16 cellular contexts compared by ENCODE assay signal in genomic region chr6:39209908-39210307, GRCh38. TPM values are rescaled to one million over a fixed set of nuclear protein-coding genes. Genes with fewer than 3 reads are reported as not detected.
DNase-seq lines count a peak whose midpoint lies in the region; ATAC-seq and TF ChIP-seq lines count a peak whose summit lies in the region.
"Had no signal": no experiment of that assay in that cellular context is flagged by ENCODE, and none has a peak within 500 bp of the region (broad histone marks: within the 10 kb centered on the region; RNA-seq: fewer than 3 reads in every experiment).

No MANE protein-coding gene starts in this region.

- TF ChIP-seq CTCF in Peyer's patch (IDR thresholded peaks at IDR 0.05) (no peak), hepatocyte (IDR thresholded peaks at IDR 0.05; ENCODE audit: poor library complexity) (no peak)
- TF ChIP-seq CTCF in CD4-positive, alpha-beta T cell (IDR thresholded peaks at IDR 0.05), result no peak

- H3K27me3 ChIP-seq in Peyer's patch (no peaks in the 10 kb centered on the region), hepatocyte (no peaks in the 10 kb centered on the region)
- H3K27me3 ChIP-seq in CD4-positive, alpha-beta T cell (ENCODE audit: control insufficient read depth, insufficient read depth, low read length), result no peaks in the 10 kb centered on the region
- H3K27me3 ChIP-seq: adrenal gland had no signal

- no peaks in the 10 kb centered on the region for H3K9me3 Mint-ChIP-seq in T-helper 2 cell treated with Interferon-gamma antibody and Interleukin-4, amounts not matched to agents 5 μg/mL and 100 μg/mL, for 36 hours
- H3K9me3 Mint-ChIP-seq in stimulated activated naive CD8-positive, alpha-beta T cell treated with anti-CD3 and anti-CD28 coated beads, Interleukin-15, amount 100 ng/mL, for 72 hours, result no peaks in the 10 kb centered on the region
- no peaks in the 10 kb centered on the region for H3K9me3 Mint-ChIP-seq in CD4-positive, alpha-beta T cell
- H3K9me3 Mint-ChIP-seq: CD8-positive, alpha-beta T cell had no signal

- peak overlapping the region; percentile 6 for H3K27ac Mint-ChIP-seq in T-helper 2 cell treated with Interferon-gamma antibody and Interleukin-4, amounts not matched to agents 5 μg/mL and 100 μg/mL, for 36 hours
- peak overlapping the region; percentile 34 to 58 for H3K27ac Mint-ChIP-seq in stimulated activated naive CD8-positive, alpha-beta T cell treated with anti-CD3 and anti-CD28 coated beads, Interleukin-15, amount 100 ng/mL, for 72 hours
- no peak overlapping the region for H3K27ac Mint-ChIP-seq in CD4-positive, alpha-beta T cell
- H3K27ac Mint-ChIP-seq: CD8-positive, alpha-beta T cell had no signal

- no peak for TF ChIP-seq POLR2A in Peyer's patch (IDR thresholded peaks at IDR 0.05)

- CTCF ChIA-PET in CD4-positive, alpha-beta T cell (lab: Charles Lee), result no interaction called here

- H3K36me3 ChIP-seq in Peyer's patch, result no peaks in the 10 kb centered on the region
- no peaks in the 10 kb centered on the region for H3K36me3 ChIP-seq in hepatocyte (replicated peaks; ENCODE audit: insufficient read depth, low read depth)
- H3K36me3 ChIP-seq: adrenal gland had no signal

- H3K36me3 Mint-ChIP-seq in T-helper 2 cell treated with Interferon-gamma antibody and Interleukin-4, amounts not matched to agents 5 μg/mL and 100 μg/mL, for 36 hours (ENCODE audit: low read depth), result peaks cover 15% of the 10 kb centered on the region
- no peaks in the 10 kb centered on the region for H3K36me3 Mint-ChIP-seq in CD4-positive, alpha-beta T cell (ENCODE audit: low read depth)
- H3K36me3 Mint-ChIP-seq: CD8-positive, alpha-beta T cell had no signal

- peaks cover 25% of the 10 kb centered on the region for H3K79me2 ChIP-seq in hepatocyte

- 65% methylated on average over 6 of the region's 6 CpGs for WGBS in hepatocyte (ENCODE audit: low lambda C conversion rate, missing lambda C conversion rate)

- H3K4me1 ChIP-seq in Peyer's patch, result peaks cover 0 to 76% (median 5%) of the 10 kb centered on the region in 4 donors
- peaks cover 62% of the 10 kb centered on the region for H3K4me1 ChIP-seq in hepatocyte (ENCODE audit: insufficient read depth)

- intact Hi-C loops in CD4-positive, alpha-beta T cell (cut with DNase I, micrococcal nuclease), result no loop called here

- H3K4me1 Mint-ChIP-seq in T-helper 2 cell treated with Interferon-gamma antibody and Interleukin-4, amounts not matched to agents 5 μg/mL and 100 μg/mL, for 36 hours (ENCODE audit: low read depth), result peaks cover 48% of the 10 kb centered on the region
- H3K4me1 Mint-ChIP-seq in stimulated activated naive CD8-positive, alpha-beta T cell treated with anti-CD3 and anti-CD28 coated beads, Interleukin-15, amount 100 ng/mL, for 72 hours, result peaks cover 68% of the 10 kb centered on the region
- no peaks in the 10 kb centered on the region for H3K4me1 Mint-ChIP-seq in CD4-positive, alpha-beta T cell (ENCODE audit: low read depth)

- no peak overlapping the region for H3K4me3 ChIP-seq in Peyer's patch
- H3K4me3 ChIP-seq in hepatocyte, result no peak overlapping the region
- H3K4me3 ChIP-seq: adrenal gland had no signal

- H3K9me2 ChIP-seq in hepatocyte (replicated peaks; ENCODE audit: insufficient read depth), result no peaks in the 10 kb centered on the region

- H3K27me3 Mint-ChIP-seq in T-helper 2 cell treated with Interferon-gamma antibody and Interleukin-4, amounts not matched to agents 5 μg/mL and 100 μg/mL, for 36 hours (ENCODE audit: low read depth), result no peaks in the 10 kb centered on the region
- H3K27me3 Mint-ChIP-seq in stimulated activated naive CD8-positive, alpha-beta T cell treated with anti-CD3 and anti-CD28 coated beads, Interleukin-15, amount 100 ng/mL, for 72 hours, result no peaks in the 10 kb centered on the region
- no peaks in the 10 kb centered on the region for H3K27me3 Mint-ChIP-seq in CD4-positive, alpha-beta T cell

- H3K4me2 ChIP-seq in hepatocyte, result peak overlapping the region; percentile 12

- H3K4me3 Mint-ChIP-seq in T-helper 2 cell treated with Interferon-gamma antibody and Interleukin-4, amounts not matched to agents 5 μg/mL and 100 μg/mL, for 36 hours, result no peak overlapping the region
- H3K4me3 Mint-ChIP-seq in stimulated activated naive CD8-positive, alpha-beta T cell treated with anti-CD3 and anti-CD28 coated beads, Interleukin-15, amount 100 ng/mL, for 72 hours, result peak overlapping the region in 1 of 2 donors; percentile 26
- H3K4me3 Mint-ChIP-seq in CD4-positive, alpha-beta T cell, result no peak overlapping the region
- H3K4me3 Mint-ChIP-seq: CD8-positive, alpha-beta T cell had no signal

- no peaks in the 10 kb centered on the region for H4K20me1 ChIP-seq in hepatocyte (ENCODE audit: insufficient read depth, poor library complexity, severe bottlenecking)

- no peak for DNase-seq in T-helper 2 cell treated with Interferon-gamma antibody and Interleukin-4, amounts not matched to agents 5 μg/mL and 100 μg/mL, for 36 hours (ENCODE audit: low spot score)
- DNase-seq in T-helper 2 cell, result no peak
- DNase-seq in Peyer's patch, result no peak
- no peak for DNase-seq in hepatocyte (ENCODE audit: low spot score)
- no peak for DNase-seq in stimulated activated naive CD8-positive, alpha-beta T cell treated with anti-CD3 and anti-CD28 coated beads, Interleukin-15, amount 100 ng/mL, for 72 hours
- no peak for DNase-seq in CD4-positive, alpha-beta T cell
- no peak for DNase-seq in NCI-H1436 (lab: John Stamatoyannopoulos, UW)
- DNase-seq in activated T-cell treated with anti-CD3 and anti-CD28 coated beads for 4 hours, result no peak
- DNase-seq: adrenal gland; CD8-positive, alpha-beta T cell; mesenchymal stem cell; NCI-H1417 treated with DMSO at 0.1 percent for 48 hours; NCI-H446; OCI-M1 had no signal

- H3K27ac ChIP-seq in Peyer's patch (peak overlapping the region in 3 of 4 donors; percentile 27 to 91 (median 83)), hepatocyte (peak overlapping the region; percentile 83)
- H3K27ac ChIP-seq in CD4-positive, alpha-beta T cell (ENCODE audit: low read depth, low read length), result no peak overlapping the region
- H3K27ac ChIP-seq: adrenal gland, VCaP had no signal

- POLR2A ChIA-PET in CD4-positive, alpha-beta T cell (lab: Charles Lee), result no interaction called here

- H3K9me3 ChIP-seq in Peyer's patch (no peaks in the 10 kb centered on the region), hepatocyte (ENCODE audit: low read depth) (no peaks in the 10 kb centered on the region)
- H3K9me3 ChIP-seq in CD4-positive, alpha-beta T cell (ENCODE audit: control insufficient read depth, low read length), result no peaks in the 10 kb centered on the region
- H3K9me3 ChIP-seq: adrenal gland had no signal

- H2AFZ ChIP-seq in hepatocyte, result no peak overlapping the region

- ATAC-seq in stimulated activated naive CD8-positive, alpha-beta T cell treated with anti-CD3 and anti-CD28 coated beads, Interleukin-15, amount 100 ng/mL, for 72 hours, result peak; percentile 32
- ATAC-seq in CD4-positive, alpha-beta T cell (ENCODE audit: poor library complexity), result no peak
- ATAC-seq: CD8-positive, alpha-beta T cell had no signal

RNA-seq across cellular contexts. Expression of gene KCNK5, which starts 19.4 kb away (rescaled TPM):
- total RNA-seq in Peyer's patch (100 to 1,000 TPM in 3 of 4 donors, 10 to 100 TPM in 1; 10.7 to 150 (median 115) TPM), hepatocyte (11.4 and 11.6 TPM in 2 replicates)
- 6.6 and 10.7 TPM in 2 replicates for polyA plus RNA-seq in hepatocyte
- under 1 TPM; 0.30 to 0.47 TPM for total RNA-seq in CD4-positive, alpha-beta T cell
- total RNA-seq: endothelial cell of umbilical vein had no signal
- polyA plus RNA-seq: endothelial cell of umbilical vein had no signal
